Comparison of ENCODE assay signal across 1 cellular context in genomic region chr15:70519004-70519365, GRCh38.
TF ChIP-seq lines count a peak whose summit lies in the region.

No MANE protein-coding gene starts in this region.

TF ChIP-seq in H1, 55 proteins besides CTCF, POLR2A, EP300 and RAD21:
- TF ChIP-seq CHD7 (IDR thresholded peaks at IDR 0.05; ENCODE audit: insufficient replicate concordance, low read length), result no peak
- TF ChIP-seq BRCA1 (IDR thresholded peaks at IDR 0.05; ENCODE audit: low read depth, low read length), result no peak
- no peak for TF ChIP-seq SRF (IDR thresholded peaks at IDR 0.05; ENCODE audit: low read depth, low read length)
- TF ChIP-seq USF2 (IDR thresholded peaks at IDR 0.05; ENCODE audit: low read length), result no peak
- TF ChIP-seq CHD1 (IDR thresholded peaks at IDR 0.05; ENCODE audit: low read depth, low read length), result no peak
- TF ChIP-seq NANOG (IDR thresholded peaks at IDR 0.05; ENCODE audit: insufficient read depth, low read depth, low read length, poor library complexity, severe bottlenecking), result no peak
- TF ChIP-seq SIX5 (IDR thresholded peaks at IDR 0.05; ENCODE audit: low read depth, low read length), result no peak
- TF ChIP-seq RNF2 (IDR thresholded peaks at IDR 0.05; ENCODE audit: borderline replicate concordance, low read depth, low read length, missing control alignments, poor library complexity, severe bottlenecking), result no peak
- TF ChIP-seq PHF8 (conservative IDR thresholded peaks at IDR 0.05; ENCODE audit: low read depth, low read length), result no peak
- no peak for TF ChIP-seq POU5F1 (IDR thresholded peaks at IDR 0.05; ENCODE audit: low read depth, low read length)
- TF ChIP-seq BACH1 (IDR thresholded peaks at IDR 0.05; ENCODE audit: low read length), result no peak
- no peak for TF ChIP-seq POLR2AphosphoS5 (IDR thresholded peaks at IDR 0.05; ENCODE audit: low read depth, low read length)
- no peak for TF ChIP-seq CTBP2 (IDR thresholded peaks at IDR 0.05; ENCODE audit: borderline replicate concordance, insufficient read depth, insufficient read length, low read length)
- no peak for TF ChIP-seq CBX5 (IDR thresholded peaks at IDR 0.05; ENCODE audit: low read depth, low read length)
- TF ChIP-seq YY1 (IDR thresholded peaks at IDR 0.05; ENCODE audit: low read depth, low read length), result no peak
- TF ChIP-seq FOSL1 (IDR thresholded peaks at IDR 0.05; ENCODE audit: insufficient read depth, low read depth, low read length), result no peak
- no peak for TF ChIP-seq EGR1 (IDR thresholded peaks at IDR 0.05; ENCODE audit: borderline replicate concordance, low read depth, low read length)
- no peak for TF ChIP-seq RBBP5 (IDR thresholded peaks at IDR 0.05; ENCODE audit: borderline replicate concordance, low read depth, low read length)
TF ChIP-seq in H1: peak in this region for 0.
